ENCODE assay signal across 15 cellular contexts in the genomic region with DNA sequence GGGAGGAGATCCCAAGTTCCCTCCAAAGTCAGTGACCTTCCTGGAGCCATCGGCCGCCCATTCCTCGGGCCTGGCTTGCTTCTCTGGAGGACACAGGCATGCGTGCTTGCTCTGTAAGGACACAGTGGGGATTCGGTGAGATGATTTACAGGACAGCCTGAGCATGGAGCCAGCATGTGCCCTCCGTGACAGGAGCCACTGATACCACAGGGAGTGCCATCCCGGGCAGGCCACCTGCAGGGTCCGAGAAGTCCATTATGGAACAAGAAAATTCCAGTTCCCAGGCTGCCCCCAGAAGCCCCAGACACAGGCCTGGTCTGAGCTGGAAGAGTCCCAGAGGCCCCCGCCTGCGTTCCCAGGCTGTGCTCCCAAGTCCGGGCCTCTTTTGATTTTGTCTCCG.
"Had no signal": no experiment of that assay in that cellular context is flagged by ENCODE, and none has a peak within 500 bp of the region (broad histone marks: within the 10 kb centered on the region; RNA-seq: fewer than 3 reads in every experiment).

No MANE protein-coding gene starts in this region.

- ATAC-seq: natural killer cell; stimulated activated naive CD8-positive, alpha-beta T cell treated with anti-CD3 and anti-CD28 coated beads, Interleukin-15, Interleukin-2, amounts not matched to agents 100 U/mL and 50 U/mL, for 24 hours had no signal

- H3K27ac ChIP-seq: psoas muscle, suprapubic skin, tibial nerve had no signal

- H3K4me1 ChIP-seq: psoas muscle, tibial nerve had no signal

- H3K36me3 Mint-ChIP-seq: mesothelial cell of epicardium, natural killer cell had no signal

- H3K9me3 ChIP-seq: psoas muscle, suprapubic skin, tibial nerve had no signal

- H3K4me2 ChIP-seq: smooth muscle cell had no signal

- H3K4me3 ChIP-seq: coronary artery, psoas muscle, smooth muscle cell, suprapubic skin, tibial nerve had no signal

- H3K9me3 Mint-ChIP-seq: mesothelial cell of epicardium, natural killer cell had no signal

- DNase-seq: caudate nucleus; effector CD4-positive, alpha-beta T cell; foreskin melanocyte; head of caudate nucleus; hippocampal formation; natural killer cell; psoas muscle; retina; stimulated activated CD4-positive, alpha-beta T cell treated with anti-CD3 and anti-CD28 coated beads, Interleukin-2, amount 100 ng/mL, for 48 hours; stimulated activated naive CD8-positive, alpha-beta T cell treated with anti-CD3 and anti-CD28 coated beads, Interleukin-15, Interleukin-2, amounts not matched to agents 100 U/mL and 50 U/mL, for 24 hours had no signal

- H3K27me3 ChIP-seq: tibial nerve had no signal

- H3K36me3 ChIP-seq: suprapubic skin, tibial nerve had no signal

- H3K4me3 Mint-ChIP-seq: mesothelial cell of epicardium, natural killer cell had no signal

- H3K27ac Mint-ChIP-seq: mesothelial cell of epicardium, natural killer cell had no signal
